ENCODE assay signal across 17 cellular contexts in genomic region chr21:43355925-43356289, GRCh38.
A peak's percentile ranks its signal among the peaks of the same experiment; 100 is the strongest.
DNase-seq lines count a peak whose midpoint lies in the region; ATAC-seq and TF ChIP-seq lines count a peak whose summit lies in the region.
"Had no signal": no experiment of that assay in that cellular context is flagged by ENCODE, and none has a peak within 500 bp of the region (broad histone marks: within the 10 kb centered on the region; RNA-seq: fewer than 3 reads in every experiment).

No MANE protein-coding gene starts in this region.

- H3K9ac ChIP-seq in MM.1S (ENCODE audit: low read length) (no peak overlapping the region), endodermal cell (ENCODE audit: extremely low read depth, low read length, poor library complexity, severe bottlenecking) (no peak overlapping the region)

- H3K9me3 ChIP-seq in MM.1S (replicated peaks; ENCODE audit: insufficient read depth, low read length), result no peaks in the 10 kb centered on the region
- H3K9me3 ChIP-seq in endodermal cell (ENCODE audit: control insufficient read depth, low read length), result no peaks in the 10 kb centered on the region
- H3K9me3 ChIP-seq: heart right ventricle, MG63, upper lobe of left lung had no signal

- H2AFZ ChIP-seq in MM.1S (ENCODE audit: low read length), result no peak overlapping the region

- H3K9me2 ChIP-seq in MM.1S (replicated peaks; ENCODE audit: insufficient read depth, low read length), result no peaks in the 10 kb centered on the region

- H3K79me2 ChIP-seq in MM.1S (ENCODE audit: low read length), result no peaks in the 10 kb centered on the region

- H3K4me3 ChIP-seq in GM06990 (replicated peaks; ENCODE audit: low read depth, low read length) (no peak overlapping the region), MM.1S (ENCODE audit: low read length) (no peak overlapping the region), endodermal cell (ENCODE audit: low read length) (no peak overlapping the region)
- H3K4me3 ChIP-seq: heart right ventricle, MG63, upper lobe of left lung had no signal

- peaks cover 16% of the 10 kb centered on the region for H3F3A ChIP-seq in MM.1S (ENCODE audit: insufficient read depth, low read length)

- H4K20me1 ChIP-seq in MM.1S (ENCODE audit: insufficient read depth, low read length), result no peaks in the 10 kb centered on the region

- no peak for ATAC-seq in HG03139 (IDR thresholded peaks at IDR 0.05; ENCODE audit: unreplicated experiment)
- ATAC-seq in HG03432 (IDR thresholded peaks at IDR 0.05; ENCODE audit: unreplicated experiment), result no peak
- ATAC-seq: left colon had no signal

- H3K4me1 ChIP-seq in MM.1S (ENCODE audit: low read length) (peaks cover 23% of the 10 kb centered on the region), endodermal cell (ENCODE audit: control insufficient read depth, insufficient read depth, low read length) (no peaks in the 10 kb centered on the region)

- no peaks in the 10 kb centered on the region for H3K36me3 Mint-ChIP-seq in endodermal cell (ENCODE audit: low read depth)

- WGBS in endodermal cell (ENCODE audit: insufficient coverage in 1 of 2, insufficient read length in 1 of 2), 2 experiments, result 89 to 92% methylated on average over 5 to 7 of the region's 7 CpGs

- H3K4me3 Mint-ChIP-seq in endodermal cell, result no peak overlapping the region
- H3K4me3 Mint-ChIP-seq: activated CD4-positive, alpha-beta T cell treated with anti-CD3 and anti-CD28 coated beads, Interleukin-2, amount 10 ng/mL, durations not matched to agents 7 days and 5 days; nephron progenitor cell had no signal

- H3K27ac Mint-ChIP-seq in endodermal cell, result no peak overlapping the region
- H3K27ac Mint-ChIP-seq: nephron progenitor cell had no signal

- peaks cover under 1% of the 10 kb centered on the region for H3K27me3 Mint-ChIP-seq in endodermal cell (ENCODE audit: insufficient read depth)
- H3K27me3 Mint-ChIP-seq: activated CD4-positive, alpha-beta T cell treated with anti-CD3 and anti-CD28 coated beads, Interleukin-2, amount 10 ng/mL, durations not matched to agents 7 days and 5 days had no signal

- TF ChIP-seq CTCF in GM06990 (IDR thresholded peaks at IDR 0.05; ENCODE audit: insufficient read depth, low read length, poor library complexity, severe bottlenecking), result peak; percentile 64
- TF ChIP-seq CTCF in MM.1S (IDR thresholded peaks at IDR 0.05; ENCODE audit: low read length), result peak; percentile 25
- peak; percentile 41 for TF ChIP-seq CTCF in endodermal cell (conservative IDR thresholded peaks at IDR 0.05)

- no peaks in the 10 kb centered on the region for H3K9me3 Mint-ChIP-seq in endodermal cell
- H3K9me3 Mint-ChIP-seq: activated CD4-positive, alpha-beta T cell treated with anti-CD3 and anti-CD28 coated beads, Interleukin-2, amount 10 ng/mL, durations not matched to agents 7 days and 5 days; nephron progenitor cell had no signal

- H3K4me2 ChIP-seq in MM.1S (ENCODE audit: low read depth, low read length), result no peak overlapping the region

- H3K27ac ChIP-seq in MM.1S (ENCODE audit: low read length) (no peak overlapping the region), endodermal cell (ENCODE audit: low read depth, low read length) (no peak overlapping the region)
- H3K27ac ChIP-seq: heart right ventricle, upper lobe of left lung had no signal

- H3K36me3 ChIP-seq in GM06990 (ENCODE audit: control insufficient read depth, insufficient read depth, low read length), result no peaks in the 10 kb centered on the region; the same call in 1 of the 2 replicates
- H3K36me3 ChIP-seq in MM.1S (replicated peaks; ENCODE audit: insufficient read depth, low read length), result no peaks in the 10 kb centered on the region
- H3K36me3 ChIP-seq in endodermal cell (ENCODE audit: control insufficient read depth, insufficient read depth, low read length), result no peaks in the 10 kb centered on the region
- H3K36me3 ChIP-seq: MG63, upper lobe of left lung had no signal

- DNase-seq in NCI-H1436 (lab: John Stamatoyannopoulos, UW) (peak; percentile 18), NCI-H1436 treated with DMSO at 0.1 percent for 48 hours (lab: John Stamatoyannopoulos, UW) (no peak), GM06990 (ENCODE audit: extremely low read depth, insufficient read length) (peak; percentile 66), MM.1S (no peak), endodermal cell (peak; percentile 68), SK-N-DZ (ENCODE audit: low spot score) (no peak)
- DNase-seq: activated CD4-positive, alpha-beta T cell treated with anti-CD3 and anti-CD28 coated beads, Interleukin-2, amount 10 ng/mL, durations not matched to agents 7 days and 5 days; activated gamma-delta T cell treated with Interleukin-2 at 50 U/mL for 16 hours; left colon; MG63; NCI-H748 treated with DMSO at 0.1 percent for 48 hours; nephron progenitor cell; small intestine had no signal

- no peaks in the 10 kb centered on the region for H3K4me1 Mint-ChIP-seq in endodermal cell

- H3K27me3 ChIP-seq in GM06990 (replicated peaks; ENCODE audit: control insufficient read depth, insufficient read depth, low read length) (no peaks in the 10 kb centered on the region), MM.1S (replicated peaks; ENCODE audit: insufficient read depth, low read length) (no peaks in the 10 kb centered on the region), endodermal cell (ENCODE audit: control insufficient read depth, insufficient read depth, low read length, poor library complexity, severe bottlenecking) (no peaks in the 10 kb centered on the region)
- H3K27me3 ChIP-seq: heart right ventricle, MG63, upper lobe of left lung had no signal

Comparison
In these comparisons a context has a peak if more than half of its experiments do, and no peak if none do; other contexts are left out.
1. DNase-seq: peak in NCI-H1436 (single experiment), GM06990 (single experiment) and endodermal cell (single experiment); none in NCI-H1436 treated with DMSO at 0.1 percent for 48 hours (single experiment), MM.1S (single experiment) and SK-N-DZ (single experiment).
2. Peak in every context shown above with its lines, with median percentiles within 50 percentile points of each other: CTCF ChIP-seq.